19 cellular contexts compared by ENCODE assay signal in genomic region chr18:9469700-9470099, GRCh38. TPM values are rescaled to one million over a fixed set of nuclear protein-coding genes. Genes with fewer than 3 reads are reported as not detected.
A peak's percentile ranks its signal among the peaks of the same experiment; 100 is the strongest.
DNase-seq lines count a peak whose midpoint lies in the region; TF ChIP-seq lines count a peak whose summit lies in the region.
"Had no signal": no experiment of that assay in that cellular context is flagged by ENCODE, and none has a peak within 500 bp of the region (broad histone marks: within the 10 kb centered on the region; RNA-seq: fewer than 3 reads in every experiment).

No MANE protein-coding gene starts in this region.

- H3K4me3 ChIP-seq in HEK293 (ENCODE audit: low read depth, low read length) = no peak overlapping the region
- H3K4me3 ChIP-seq in fibroblast of pulmonary artery (replicated peaks; ENCODE audit: low read depth, low read length) = no peak overlapping the region
- H3K4me3 ChIP-seq: MG63 had no signal

- POLR2A ChIA-PET in HEK293 (lab: Yijun Ruan, JAX) = no interaction called here

- TF ChIP-seq CTCF in HEK293 (tag by site-specific recombination; IDR thresholded peaks at IDR 0.05) = no peak
- no peak for TF ChIP-seq CTCF in fibroblast of pulmonary artery (IDR thresholded peaks at IDR 0.05; ENCODE audit: low read length, missing control alignments)

- DNase-seq in A172 (ENCODE audit: low spot score) = peak; percentile 35
- DNase-seq in RKO (ENCODE audit: low spot score) = peak; percentile 46
- DNase-seq in fibroblast of pulmonary artery (ENCODE audit: low read depth) = peak; percentile 25
- DNase-seq in AG20443 (ENCODE audit: low spot score) = no peak
- DNase-seq in DMS153 (lab: John Stamatoyannopoulos, UW) = no peak
- no peak for DNase-seq in stimulated activated CD4-positive, alpha-beta T cell treated with anti-CD3 and anti-CD28 coated beads, Interleukin-4, amount 100 ng/mL, for 1 hour
- DNase-seq: CD4-positive, CD25-positive, alpha-beta regulatory T cell; DND-41; GOT3; IMR-90; MG63; NCI-H1417; NCI-H1694 treated with DMSO at 0.1 percent for 48 hours; NCI-H2081 treated with DMSO at 0.1 percent for 48 hours; NCI-H524 treated with DMSO at 0.1 percent for 48 hours; SHP77; SK-N-SH had no signal

- CTCF ChIA-PET in HEK293 (lab: Yijun Ruan, JAX) = interaction anchor here (0.6 kb wide), 1 partner anchor 185 kb away, joined by 4 read pairs; no protein-coding TSS in a partner anchor

- no peak overlapping the region for H3K27ac ChIP-seq in HEK293 (ENCODE audit: extremely low read depth, low read depth, low read length)
- H3K27ac ChIP-seq: KMS-11 had no signal

- H3K9me3 ChIP-seq in HEK293 (ENCODE audit: control insufficient read depth, insufficient read depth, low read depth, low read length) = no peaks in the 10 kb centered on the region

- H3K36me3 ChIP-seq in HEK293 (ENCODE audit: control insufficient read depth in 2 of 2, insufficient read depth in 1 of 2, low read length in 2 of 2) = no peaks in the 10 kb centered on the region
- H3K36me3 ChIP-seq: MG63 had no signal

- peaks cover 4% of the 10 kb centered on the region; the same call in 1 of the 2 replicates for H3K4me1 ChIP-seq in HEK293 (ENCODE audit: control insufficient read depth, insufficient read depth, low read length)

TF ChIP-seq in HEK293, 187 proteins besides CTCF, POLR2A, EP300 and RAD21:
- no peak for TF ChIP-seq ZNF560 (tag by site-specific recombination; IDR thresholded peaks at IDR 0.05; ENCODE audit: borderline replicate concordance)
- peak; percentile 26; the same call in 1 of the 2 replicates for TF ChIP-seq PRDM1 (tag by site-specific recombination; IDR thresholded peaks at IDR 0.05)
- TF ChIP-seq SETDB1 (IDR thresholded peaks at IDR 0.05; ENCODE audit: insufficient read length, low read length) = peak; percentile 19

RNA-seq across cellular contexts. Expression of gene RALBP1, which starts 5.6 kb away (rescaled TPM):
- total RNA-seq in A172 (2014; rRNA removed; shearing (Covaris generic)) = 79.5 and 84.6 TPM in 2 replicates

Comparison
In these comparisons a context has a peak if more than half of its experiments do, and no peak if none do; other contexts are left out.
1. DNase-seq: peak in A172 (single experiment), RKO (single experiment) and fibroblast of pulmonary artery (single experiment); none in AG20443 (single experiment), DMS153 (single experiment) and stimulated activated CD4-positive, alpha-beta T cell treated with anti-CD3 and anti-CD28 coated beads, Interleukin-4, amount 100 ng/mL, for 1 hour (single experiment).